Comparison of ENCODE assay signal across 4 cellular contexts in the genomic region with DNA sequence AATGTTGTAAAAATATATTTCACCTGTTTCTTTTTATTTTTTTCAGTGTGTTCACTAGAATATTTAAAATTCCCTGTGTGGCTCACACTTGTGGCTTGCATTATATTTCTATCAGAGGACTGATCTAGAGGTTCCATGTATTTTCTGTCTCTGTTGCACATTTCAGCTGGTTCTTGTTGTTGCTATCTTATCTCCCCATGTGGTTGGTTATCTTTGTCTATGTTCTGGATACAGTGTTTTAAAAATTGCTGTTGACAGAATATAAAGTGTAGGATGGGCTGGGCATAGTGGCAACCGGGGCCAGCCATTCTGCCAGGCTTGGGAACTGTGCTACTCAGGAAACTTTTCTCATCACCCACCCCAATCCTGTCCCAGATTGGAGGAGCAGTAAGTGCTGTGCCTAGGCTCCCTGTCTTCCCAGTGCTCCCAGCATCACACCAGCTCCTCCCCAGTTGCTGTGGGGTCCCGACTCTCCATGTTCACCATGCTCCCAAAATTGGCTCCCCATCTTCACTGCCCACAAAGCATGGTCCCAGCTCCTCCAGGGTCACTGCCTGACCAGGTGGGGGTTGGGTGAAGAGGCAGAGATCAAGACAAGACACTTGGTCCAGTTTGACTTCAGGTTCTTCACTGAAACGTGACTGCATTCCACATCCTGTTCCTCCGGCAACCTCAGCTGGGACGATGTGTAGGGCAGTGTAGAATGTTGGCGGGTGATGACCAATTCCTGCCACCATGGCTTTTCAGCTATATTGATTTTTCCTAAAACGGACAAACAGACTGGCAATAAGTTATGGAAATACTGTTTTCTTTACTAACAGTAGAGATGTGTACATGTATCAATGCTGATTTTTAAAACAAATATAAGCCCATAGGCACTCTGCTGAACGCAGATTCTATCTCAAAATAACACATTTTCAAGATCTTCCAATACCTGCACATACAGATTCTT. TPM values are rescaled to one million over a fixed set of nuclear protein-coding genes. Genes with fewer than 3 reads are reported as not detected.
"Had no signal": no experiment of that assay in that cellular context is flagged by ENCODE, and none has a peak within 500 bp of the region (broad histone marks: within the 10 kb centered on the region; RNA-seq: fewer than 3 reads in every experiment).

No MANE protein-coding gene starts in this region.

RNA-seq across cellular contexts. Expression of a gene that starts 12.2 kb away (rescaled TPM):
- total RNA-seq: Peyer's patch, Right ventricle myocardium inferior, RPMI7951, SJCRH30 had no signal

RNA-seq across cellular contexts. Expression of a gene that starts 49.4 kb away (rescaled TPM):
- total RNA-seq: Peyer's patch had no signal

RNA-seq across cellular contexts. Expression of a gene that starts 55.8 kb away (rescaled TPM):
- total RNA-seq: Peyer's patch had no signal
